In genomic region chr7:37180828-37181549, GRCh38 we compare ENCODE assay signal across 18 cellular contexts.
"Had no signal": no experiment of that assay in that cellular context is flagged by ENCODE, and none has a peak within 500 bp of the region (broad histone marks: within the 10 kb centered on the region; RNA-seq: fewer than 3 reads in every experiment).

No MANE protein-coding gene starts in this region.

- H3K9me3 ChIP-seq: esophagus squamous epithelium, gastrocnemius medialis, pancreas, psoas muscle, right atrium auricular region, tibial artery had no signal

- H3K27me3 ChIP-seq: esophagus squamous epithelium, gastrocnemius medialis, pancreas, right atrium auricular region, tibial artery had no signal

- DNase-seq: activated CD4-positive, alpha-beta T cell treated with anti-CD3 and anti-CD28 coated beads for 1 hour; activated CD4-positive, alpha-beta T cell treated with anti-CD3 and anti-CD28 coated beads, Interleukin-2, amount 50 U/mL, for 4 hours; activated CD8-positive, alpha-beta memory T cell treated with anti-CD3 and anti-CD28 coated beads for 24 hours; activated CD8-positive, alpha-beta memory T cell treated with anti-CD3 and anti-CD28 coated beads, Interleukin-2, amount 50 U/mL, for 4 hours; activated T-cell treated with anti-CD3 and anti-CD28 coated beads, Interleukin-2, amount 50 U/mL, for 24 hours; endodermal cell; esophagus squamous epithelium; gastrocnemius medialis; left colon; pancreas; psoas muscle; stimulated activated CD4-positive, alpha-beta T cell treated with anti-CD3 and anti-CD28 coated beads, Interleukin-1b, Interleukin-23, amount 100 ng/mL, for 48 hours; stimulated activated naive CD8-positive, alpha-beta T cell treated with anti-CD3 and anti-CD28 coated beads, Interleukin-15, amount 100 ng/mL, for 72 hours; tibial artery; WERI-Rb-1 had no signal

- H3K27ac ChIP-seq: coronary artery, esophagus squamous epithelium, gastrocnemius medialis, pancreas, psoas muscle, right atrium auricular region, tibial artery, WERI-Rb-1 had no signal

- H3K36me3 ChIP-seq: esophagus squamous epithelium, gastrocnemius medialis, pancreas, right atrium auricular region, tibial artery, WERI-Rb-1 had no signal

- H3K4me3 ChIP-seq: coronary artery, esophagus squamous epithelium, gastrocnemius medialis, pancreas, psoas muscle, right atrium auricular region, skin epidermis, tibial artery had no signal

- H3K4me1 ChIP-seq: gastrocnemius medialis, psoas muscle, right atrium auricular region had no signal
